Comparison of ENCODE assay signal across 18 cellular contexts in genomic region chr20:62997626-62998025, GRCh38. TPM values are rescaled to one million over a fixed set of nuclear protein-coding genes. Genes with fewer than 3 reads are reported as not detected.
"Had no signal": no experiment of that assay in that cellular context is flagged by ENCODE, and none has a peak within 500 bp of the region (broad histone marks: within the 10 kb centered on the region; RNA-seq: fewer than 3 reads in every experiment).

No MANE protein-coding gene starts in this region.

- DNase-seq: activated CD4-positive, alpha-beta memory T cell treated with anti-CD3 and anti-CD28 coated beads, Interleukin-2, amount 10 ng/mL, durations not matched to agents 7 days and 5 days; activated CD4-positive, alpha-beta T cell treated with anti-CD3 and anti-CD28 coated beads for 36 hours; activated gamma-delta T cell treated with Interleukin-2 at 50 U/mL for 16 hours; activated naive CD8-positive, alpha-beta T cell treated with anti-CD3 and anti-CD28 coated beads, Interleukin-2, amount 10 ng/mL, durations not matched to agents 7 days and 5 days; activated T-cell treated with anti-CD3 and anti-CD28 coated beads, Interleukin-2, amount 50 U/mL, for 72 hours; anterior cingulate cortex; mesenchymal stem cell; psoas muscle; sigmoid colon; stimulated activated naive CD8-positive, alpha-beta T cell treated with anti-CD3 and anti-CD28 coated beads, Interleukin-15, Interleukin-2, amounts not matched to agents 100 U/mL and 50 U/mL, for 24 hours had no signal

- ATAC-seq: activated CD4-positive, alpha-beta T cell treated with anti-CD3 and anti-CD28 coated beads for 36 hours; activated T-cell treated with anti-CD3 and anti-CD28 coated beads, Interleukin-2, amount 50 U/mL, for 72 hours; left lung; psoas muscle; stimulated activated naive CD8-positive, alpha-beta T cell treated with anti-CD3 and anti-CD28 coated beads, Interleukin-15, Interleukin-2, amounts not matched to agents 100 U/mL and 50 U/mL, for 24 hours had no signal

- H3K4me3 ChIP-seq: breast epithelium, esophagus muscularis mucosa, left lung, psoas muscle, sigmoid colon, suprapubic skin, upper lobe of left lung had no signal

- H3K4me1 ChIP-seq: breast epithelium, esophagus muscularis mucosa, left lung, psoas muscle, sigmoid colon, suprapubic skin, upper lobe of left lung had no signal

- H3K9me3 ChIP-seq: breast epithelium, esophagus muscularis mucosa, left lung, psoas muscle, sigmoid colon, suprapubic skin, upper lobe of left lung had no signal

- H3K36me3 ChIP-seq: breast epithelium, esophagus muscularis mucosa, left lung, sigmoid colon, suprapubic skin, upper lobe of left lung had no signal

- H3K27ac ChIP-seq: breast epithelium, esophagus muscularis mucosa, left lung, psoas muscle, sigmoid colon, suprapubic skin, upper lobe of left lung had no signal

RNA-seq across cellular contexts. Expression of gene BHLHE23, which starts 9.1 kb away (rescaled TPM):
- total RNA-seq: activated CD4-positive, alpha-beta memory T cell treated with anti-CD3 and anti-CD28 coated beads, Interleukin-2, amount 10 ng/mL, durations not matched to agents 7 days and 5 days; activated CD4-positive, alpha-beta T cell treated with anti-CD3 and anti-CD28 coated beads for 36 hours; activated naive CD8-positive, alpha-beta T cell treated with anti-CD3 and anti-CD28 coated beads, Interleukin-2, amount 10 ng/mL, durations not matched to agents 7 days and 5 days; activated T-cell treated with anti-CD3 and anti-CD28 coated beads, Interleukin-2, amount 50 U/mL, for 72 hours; breast epithelium; chondrocyte; esophagus muscularis mucosa; fibroblast of villous mesenchyme; left lung; omental fat pad; psoas muscle; sigmoid colon; suprapubic skin; upper lobe of left lung had no signal
